Comparison of ENCODE assay signal across 30 cellular contexts in the genomic region with DNA sequence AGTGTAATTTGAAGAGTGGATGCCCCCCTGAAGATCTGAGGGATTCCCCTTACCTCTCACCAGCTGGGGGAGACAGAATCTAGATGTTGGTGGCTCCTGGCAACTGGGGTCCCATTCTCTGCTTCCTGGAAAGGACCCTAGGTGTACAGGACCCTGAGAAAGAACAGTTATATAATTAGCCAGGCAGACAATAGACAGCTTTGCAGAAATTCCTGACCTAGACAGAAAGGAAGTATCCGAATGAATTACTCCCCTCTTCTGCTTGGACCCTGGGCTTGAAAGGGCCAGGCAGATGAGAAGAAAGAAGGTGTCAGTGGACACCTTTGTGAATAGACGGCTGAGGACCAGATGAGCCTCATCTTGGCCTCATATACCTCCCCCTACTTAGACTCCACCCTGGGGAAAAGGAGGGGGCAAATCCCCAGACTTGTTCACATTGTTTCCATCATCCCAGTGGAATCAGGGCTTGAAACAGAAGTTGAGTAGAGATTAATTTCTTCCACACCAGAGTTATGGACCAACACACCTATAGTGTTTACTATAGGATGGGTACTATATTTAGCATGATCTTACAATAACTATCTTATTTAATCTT. TPM values are rescaled to one million over a fixed set of nuclear protein-coding genes. Genes with fewer than 3 reads are reported as not detected.
"Had no signal": no experiment of that assay in that cellular context is flagged by ENCODE, and none has a peak within 500 bp of the region (broad histone marks: within the 10 kb centered on the region; RNA-seq: fewer than 3 reads in every experiment).

No MANE protein-coding gene starts in this region.

- H2AFZ ChIP-seq: hepatocyte had no signal

- DNase-seq: dermis blood vessel endothelial cell; effector memory CD4-positive, alpha-beta T cell; foreskin keratinocyte; heart left ventricle; kidney; natural killer cell; psoas muscle; right cardiac atrium; spleen; stimulated activated CD4-positive, alpha-beta T cell treated with anti-CD3 and anti-CD28 coated beads, Interleukin-2, amount 100 ng/mL, for 48 hours; stimulated activated naive B cell treated with anti-CD40 and anti-IgM and Interleukin-4, amounts not matched to agents 10 μg/mL and 1 μg/mL and 100 μg/mL, for 72 hours; upper lobe of right lung; uterus had no signal

- H3K36me3 Mint-ChIP-seq: natural killer cell had no signal

- H3K9me3 Mint-ChIP-seq: memory B cell; natural killer cell; stimulated activated naive B cell treated with anti-CD40 and anti-IgM and Interleukin-4, amounts not matched to agents 10 μg/mL and 1 μg/mL and 100 μg/mL, for 72 hours; stimulated activated naive CD8-positive, alpha-beta T cell treated with anti-CD3 and anti-CD28 coated beads, Interleukin-15, Interleukin-2, amounts not matched to agents 100 ng/mL and 50 ng/mL, for 24 hours had no signal

- H3K27ac ChIP-seq: coronary artery, esophagus muscularis mucosa, foreskin keratinocyte, gastroesophageal sphincter, heart left ventricle, hepatocyte, psoas muscle, skin epidermis, spleen, thoracic aorta, tibial nerve, upper lobe of right lung, uterus had no signal

- H3K9me3 ChIP-seq: esophagus muscularis mucosa, gastroesophageal sphincter, heart left ventricle, psoas muscle, spleen, thoracic aorta, tibial nerve, upper lobe of right lung, uterus had no signal

- H3K36me3 ChIP-seq: esophagus muscularis mucosa, gastroesophageal sphincter, heart left ventricle, spleen, thoracic aorta, tibial nerve, upper lobe of right lung, uterus had no signal

- H3K4me3 Mint-ChIP-seq: memory B cell; natural killer cell; stimulated activated naive B cell treated with anti-CD40 and anti-IgM and Interleukin-4, amounts not matched to agents 10 μg/mL and 1 μg/mL and 100 μg/mL, for 72 hours; stimulated activated naive CD8-positive, alpha-beta T cell treated with anti-CD3 and anti-CD28 coated beads, Interleukin-15, Interleukin-2, amounts not matched to agents 100 ng/mL and 50 ng/mL, for 24 hours had no signal

- H3K4me3 ChIP-seq: coronary artery, esophagus muscularis mucosa, gastroesophageal sphincter, heart left ventricle, hepatocyte, lung, psoas muscle, skin epidermis, spleen, thoracic aorta, tibial nerve, upper lobe of right lung, uterus had no signal

- H3K27ac Mint-ChIP-seq: memory B cell; natural killer cell; stimulated activated naive B cell treated with anti-CD40 and anti-IgM and Interleukin-4, amounts not matched to agents 10 μg/mL and 1 μg/mL and 100 μg/mL, for 72 hours; stimulated activated naive CD8-positive, alpha-beta T cell treated with anti-CD3 and anti-CD28 coated beads, Interleukin-15, Interleukin-2, amounts not matched to agents 100 ng/mL and 50 ng/mL, for 24 hours had no signal

- ATAC-seq: foreskin keratinocyte; gastroesophageal sphincter; heart left ventricle; left lobe of liver; natural killer cell; psoas muscle; right cardiac atrium; stimulated activated naive B cell treated with anti-CD40 and anti-IgM and Interleukin-4, amounts not matched to agents 10 μg/mL and 1 μg/mL and 100 μg/mL, for 72 hours; upper lobe of right lung had no signal

- H3K27me3 ChIP-seq: foreskin keratinocyte, hepatocyte, tibial nerve, upper lobe of right lung, uterus had no signal

- H3K4me1 ChIP-seq: foreskin keratinocyte, upper lobe of right lung had no signal

- H3K4me2 ChIP-seq: hepatocyte had no signal

RNA-seq across cellular contexts. Expression of a gene that starts 1.8 kb away (rescaled TPM):
- polyA plus RNA-seq: neural cell had no signal

RNA-seq across cellular contexts. Expression of a gene that starts 5.4 kb away (rescaled TPM):
- total RNA-seq: dermis blood vessel endothelial cell, endothelial cell of umbilical vein, epithelial cell of proximal tubule, esophagus muscularis mucosa, fibroblast of lung, foreskin keratinocyte, gastroesophageal sphincter, hepatocyte, left lobe of liver, osteocyte, renal cortical epithelial cell, right cardiac atrium, thoracic aorta, tibial nerve, upper lobe of right lung, uterus had no signal
- polyA plus RNA-seq: endothelial cell of umbilical vein, fibroblast of lung, foreskin keratinocyte, heart left ventricle, hepatocyte, neural cell, right cardiac atrium had no signal

RNA-seq across cellular contexts. Expression of a gene that starts 45.1 kb away (rescaled TPM):
- total RNA-seq: dermis blood vessel endothelial cell, endothelial cell of umbilical vein, epithelial cell of proximal tubule, fibroblast of lung, foreskin keratinocyte, hepatocyte, left lobe of liver, natural killer cell, renal cortical epithelial cell had no signal
- polyA plus RNA-seq: endothelial cell of umbilical vein, fibroblast of lung, foreskin keratinocyte, hepatocyte had no signal
